In the genomic region with DNA sequence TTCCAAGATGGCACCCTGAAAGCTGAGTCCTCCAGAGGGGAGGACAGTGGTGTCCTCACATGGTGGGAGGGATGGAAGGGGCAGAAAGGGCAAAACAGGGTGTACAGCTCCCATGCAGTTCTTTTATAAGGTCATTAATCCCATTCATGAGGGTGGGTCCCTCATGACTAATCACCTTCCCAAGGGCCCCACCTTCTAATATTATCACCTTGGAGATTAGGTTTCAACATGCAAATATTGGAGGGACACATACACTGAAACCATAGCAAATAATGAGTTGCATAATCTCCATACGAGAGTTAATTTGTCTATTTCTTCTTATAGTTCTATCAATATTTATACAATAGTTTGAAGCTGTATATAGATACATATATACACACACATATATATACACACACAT, we compare ENCODE assay signal across 29 cellular contexts.
"Had no signal": no experiment of that assay in that cellular context is flagged by ENCODE, and none has a peak within 500 bp of the region (broad histone marks: within the 10 kb centered on the region; RNA-seq: fewer than 3 reads in every experiment).

No MANE protein-coding gene starts in this region.

- H3K27ac ChIP-seq: adrenal gland, body of pancreas, cardiac muscle cell, coronary artery, dorsolateral prefrontal cortex, epithelial cell of prostate, esophagus squamous epithelium, gastroesophageal sphincter had no signal

- H3K27me3 ChIP-seq: adrenal gland, body of pancreas, dorsolateral prefrontal cortex had no signal

- ATAC-seq: activated CD4-positive, alpha-beta T cell treated with anti-CD3 and anti-CD28 coated beads for 36 hours; activated CD8-positive, alpha-beta memory T cell treated with anti-CD3 and anti-CD28 coated beads, Interleukin-2, amount 10 ng/mL, durations not matched to agents 7 days and 5 days; activated CD8-positive, alpha-beta T cell treated with anti-CD3 and anti-CD28 coated beads, Interleukin-2, amount 10 ng/mL, durations not matched to agents 7 days and 5 days; activated naive CD8-positive, alpha-beta T cell treated with anti-CD3 and anti-CD28 coated beads, Interleukin-2, amount 50 U/mL, for 24 hours; body of pancreas; effector memory CD8-positive, alpha-beta T cell; gastroesophageal sphincter had no signal

- H3K4me3 ChIP-seq: adrenal gland, body of pancreas, cardiac muscle cell, coronary artery, dorsolateral prefrontal cortex, esophagus squamous epithelium, gastroesophageal sphincter had no signal

- H3K9me3 ChIP-seq: adrenal gland, body of pancreas had no signal

- H3K36me3 ChIP-seq: adrenal gland, cardiac muscle cell, esophagus squamous epithelium, gastroesophageal sphincter had no signal

- DNase-seq: activated CD4-positive, alpha-beta memory T cell treated with anti-CD3 and anti-CD28 coated beads for 36 hours; activated CD4-positive, alpha-beta T cell treated with anti-CD3 and anti-CD28 coated beads for 36 hours; activated CD4-positive, alpha-beta T cell treated with anti-CD3 and anti-CD28 coated beads, Interleukin-2, amount 10 ng/mL, durations not matched to agents 24 days and 14 days; activated CD4-positive, CD25-positive, alpha-beta regulatory T cell; activated CD4-positive, CD25-positive, alpha-beta regulatory T cell treated with anti-CD3 and anti-CD28 coated beads, Interleukin-2, amount 50 U/mL, for 72 hours; activated CD8-positive, alpha-beta memory T cell treated with anti-CD3 and anti-CD28 coated beads, Interleukin-2, amount 10 ng/mL, durations not matched to agents 7 days and 5 days; activated CD8-positive, alpha-beta memory T cell treated with anti-CD3 and anti-CD28 coated beads, Interleukin-2, amount 50 U/mL, for 4 hours; activated CD8-positive, alpha-beta T cell treated with anti-CD3 and anti-CD28 coated beads, Interleukin-2, amount 10 ng/mL, durations not matched to agents 7 days and 5 days; activated effector memory CD4-positive, alpha-beta T cell treated with anti-CD3 and anti-CD28 coated beads, Interleukin-2, amount 50 U/mL, for 16 hours; activated naive CD4-positive, alpha-beta T cell treated with anti-CD3 and anti-CD28 coated beads for 36 hours; activated naive CD8-positive, alpha-beta T cell treated with anti-CD3 and anti-CD28 coated beads for 36 hours; activated naive CD8-positive, alpha-beta T cell treated with anti-CD3 and anti-CD28 coated beads, Interleukin-2, amount 50 U/mL, for 24 hours; activated T-cell treated with anti-CD3 and anti-CD28 coated beads, Interleukin-2, amount 50 U/mL, for 1 hour; activated T-cell treated with anti-CD3 and anti-CD28 coated beads, Interleukin-2, amount 50 U/mL, for 48 hours; adrenal gland; amygdala; aorta; body of pancreas; central memory CD4-positive, alpha-beta T cell; cerebellar nuclear complex; dorsolateral prefrontal cortex; effector memory CD8-positive, alpha-beta T cell; esophagus squamous epithelium; foreskin melanocyte; T-helper 2 cell had no signal

- H3K4me1 ChIP-seq: adrenal gland, body of pancreas, gastroesophageal sphincter had no signal
